ENCODE assay signal across 16 cellular contexts in genomic region chr22:43883719-43884415, GRCh38. TPM values are rescaled to one million over a fixed set of nuclear protein-coding genes. Genes with fewer than 3 reads are reported as not detected.
A peak's percentile ranks its signal among the peaks of the same experiment; 100 is the strongest.
DNase-seq lines count a peak whose midpoint lies in the region; ATAC-seq, FAIRE-seq and TF ChIP-seq lines count a peak whose summit lies in the region.
"Had no signal": no experiment of that assay in that cellular context is flagged by ENCODE, and none has a peak within 500 bp of the region (broad histone marks: within the 10 kb centered on the region; RNA-seq: fewer than 3 reads in every experiment).

No MANE protein-coding gene starts in this region.

- POLR2A ChIA-PET in HEK293 (lab: Yijun Ruan, JAX) (interaction anchor here (0.6 to 1.1 kb wide), 3 partner anchors 62 to 94 kb away, joined by 3 to 5 read pairs (median 4); partner anchors contain the start of gene EFCAB6), A673 (lab: Charles Lee; ENCODE audit: low non-redundant PET) (no interaction called here)

- no peak for TF ChIP-seq POLR2A in erythroblast (IDR thresholded peaks at IDR 0.05; ENCODE audit: low read length)

- TF ChIP-seq CTCF in DOHH2 (IDR thresholded peaks at IDR 0.05; ENCODE audit: low read depth, low read length, poor library complexity, severe bottlenecking) (no peak), HEK293 (tag by site-specific recombination; IDR thresholded peaks at IDR 0.05) (no peak), kidney (IDR thresholded peaks at IDR 0.05; ENCODE audit: borderline replicate concordance, extremely low read depth, insufficient read depth) (no peak), A673 (conservative IDR thresholded peaks at IDR 0.05; ENCODE audit: low read depth, low read length) (no peak)

- H3K27me3 ChIP-seq in DOHH2 (ENCODE audit: control insufficient read depth, low read length) (no peaks in the 10 kb centered on the region), A673 (replicated peaks; ENCODE audit: insufficient read depth, low read depth, low read length, poor library complexity) (peaks cover 16% of the 10 kb centered on the region)
- H3K27me3 ChIP-seq: MG63 had no signal

- H3K4me2 ChIP-seq in DOHH2 (ENCODE audit: low read length): 0 out of 2 replicates have a peak overlapping the region, but pooled peaks have one; percentile 54
- H3K4me2 ChIP-seq: PC-9 had no signal

- no peaks in the 10 kb centered on the region for H3F3A ChIP-seq in DOHH2 (ENCODE audit: control insufficient read depth, insufficient read depth)

- intact Hi-C loops in kidney (cut with DNase I) (no loop called here), sciatic nerve (cut with DNase I) (no loop called here), A673 (cut with micrococcal nuclease; ENCODE audit: unreplicated experiment) (loop anchor here (5.0 kb wide), 1 partner anchor 63 kb away; no protein-coding TSS in a partner anchor)

- peak; percentile 60 for DNase-seq in kidney
- peak; percentile 53 for DNase-seq in sciatic nerve (ENCODE audit: low spot score)
- DNase-seq in A673 (ENCODE audit: low spot score): no peak
- no peak for DNase-seq in erythroblast (lab: John Stamatoyannopoulos, UW)
- no peak for DNase-seq in COLO668 (lab: John Stamatoyannopoulos, UW; ENCODE audit: unreplicated experiment)
- DNase-seq: NCI-H1417 treated with DMSO at 0.1 percent for 48 hours, NCI-H187 had no signal

- H3K4me1 ChIP-seq in DOHH2 (ENCODE audit: control insufficient read depth, low read length) (peaks cover 8% of the 10 kb centered on the region), HEK293 (ENCODE audit: control insufficient read depth, insufficient read depth, low read length) (no peaks in the 10 kb centered on the region), kidney (ENCODE audit: control insufficient read depth in 1 of 2, insufficient read depth in 1 of 2, low read depth in 1 of 2, low read length in 2 of 2) (no peaks in the 10 kb centered on the region), A673 (ENCODE audit: insufficient read depth, low read length, poor library complexity, severe bottlenecking) (no peaks in the 10 kb centered on the region)

- BruUV-seq in A673 (replicated peaks; lab: Mats Ljungman, UMichigan): no TSS peak

- no peaks in the 10 kb centered on the region for H4K20me1 ChIP-seq in DOHH2 (ENCODE audit: control insufficient read depth, insufficient read depth, low read depth, low read length)

- no peaks in the 10 kb centered on the region for H3K9me3 ChIP-seq in DOHH2 (ENCODE audit: control insufficient read depth, insufficient read depth, low read length)
- H3K9me3 ChIP-seq in HEK293 (ENCODE audit: control insufficient read depth, insufficient read depth, low read depth, low read length): no peaks in the 10 kb centered on the region
- no peaks in the 10 kb centered on the region for H3K9me3 ChIP-seq in kidney (ENCODE audit: control insufficient read depth in 1 of 2, low read length in 2 of 2)
- H3K9me3 ChIP-seq in A673 (ENCODE audit: low read depth, low read length, poor library complexity, severe bottlenecking): no peaks in the 10 kb centered on the region

- H3K27ac ChIP-seq in DOHH2 (ENCODE audit: low read depth, low read length): no peak overlapping the region
- H3K27ac ChIP-seq in HEK293 (ENCODE audit: extremely low read depth, low read depth, low read length): no peak overlapping the region
- H3K27ac ChIP-seq in kidney (ENCODE audit: low read depth in 2 of 2, low read length in 2 of 2): no peak overlapping the region
- H3K27ac ChIP-seq in A673 (ENCODE audit: low read depth, low read length, poor library complexity, severe bottlenecking): no peak overlapping the region
- H3K27ac ChIP-seq: GM23248, PC-9, SK-N-MC had no signal

- no peaks in the 10 kb centered on the region for H3K9me2 ChIP-seq in DOHH2 (replicated peaks; ENCODE audit: control insufficient read depth, low read length)

- no peak overlapping the region for H3K9ac ChIP-seq in kidney (ENCODE audit: low read length in 2 of 2)
- H3K9ac ChIP-seq: GM23248 had no signal

- H3K36me3 ChIP-seq in DOHH2 (ENCODE audit: control insufficient read depth, low read length): no peaks in the 10 kb centered on the region
- no peaks in the 10 kb centered on the region for H3K36me3 ChIP-seq in HEK293 (ENCODE audit: control insufficient read depth in 2 of 2, insufficient read depth in 1 of 2, low read length in 2 of 2)
- H3K36me3 ChIP-seq in kidney (ENCODE audit: control insufficient read depth in 1 of 2, insufficient read depth in 2 of 2, low read length in 2 of 2): no peaks in the 10 kb centered on the region
- H3K36me3 ChIP-seq in A673 (ENCODE audit: insufficient read depth, low read length, poor library complexity, severe bottlenecking): no peaks in the 10 kb centered on the region
- H3K36me3 ChIP-seq: MG63 had no signal

- no peak overlapping the region for H3K4me3 ChIP-seq in DOHH2 (ENCODE audit: low read length)
- H3K4me3 ChIP-seq in HEK293 (ENCODE audit: low read depth, low read length): no peak overlapping the region
- no peak overlapping the region for H3K4me3 ChIP-seq in kidney (ENCODE audit: low read length in 2 of 2)
- H3K4me3 ChIP-seq in A673 (ENCODE audit: low read depth, low read length, poor library complexity, severe bottlenecking): no peak overlapping the region
- H3K4me3 ChIP-seq: GM23248, MG63, PC-9, SK-N-MC had no signal

- H3K79me2 ChIP-seq in DOHH2 (ENCODE audit: control insufficient read depth, low read length): no peaks in the 10 kb centered on the region

- FAIRE-seq in kidney (lab: Jason Lieb, UNC): no peak

- ATAC-seq in sciatic nerve: no peak

- CTCF ChIA-PET in HEK293 (lab: Yijun Ruan, JAX): interaction anchor here (0.5 to 4.6 kb wide), 48 partner anchors 7 to 881 kb away, joined by 3 to 109 read pairs (median 5); partner anchors contain the start of genes PNPLA3, PNPLA5 and SULT4A1
- CTCF ChIA-PET in A673 (lab: Charles Lee): interaction anchor here (0.6 to 1.6 kb wide), 6 partner anchors 13 to 680 kb away, joined by 3 to 27 read pairs (median 4); no protein-coding TSS in a partner anchor

TF ChIP-seq in HEK293, 187 proteins besides CTCF, POLR2A, EP300 and RAD21:
- TF ChIP-seq ZNF768 (tag by site-specific recombination; IDR thresholded peaks at IDR 0.05) (peak; percentile 57; the same call in 1 of the 2 replicates), GLIS2 (tag by site-specific recombination; IDR thresholded peaks at IDR 0.05) (no peak), PATZ1 (tag by site-specific recombination; IDR thresholded peaks at IDR 0.05) (no peak)
- TF ChIP-seq, protein P1, sequence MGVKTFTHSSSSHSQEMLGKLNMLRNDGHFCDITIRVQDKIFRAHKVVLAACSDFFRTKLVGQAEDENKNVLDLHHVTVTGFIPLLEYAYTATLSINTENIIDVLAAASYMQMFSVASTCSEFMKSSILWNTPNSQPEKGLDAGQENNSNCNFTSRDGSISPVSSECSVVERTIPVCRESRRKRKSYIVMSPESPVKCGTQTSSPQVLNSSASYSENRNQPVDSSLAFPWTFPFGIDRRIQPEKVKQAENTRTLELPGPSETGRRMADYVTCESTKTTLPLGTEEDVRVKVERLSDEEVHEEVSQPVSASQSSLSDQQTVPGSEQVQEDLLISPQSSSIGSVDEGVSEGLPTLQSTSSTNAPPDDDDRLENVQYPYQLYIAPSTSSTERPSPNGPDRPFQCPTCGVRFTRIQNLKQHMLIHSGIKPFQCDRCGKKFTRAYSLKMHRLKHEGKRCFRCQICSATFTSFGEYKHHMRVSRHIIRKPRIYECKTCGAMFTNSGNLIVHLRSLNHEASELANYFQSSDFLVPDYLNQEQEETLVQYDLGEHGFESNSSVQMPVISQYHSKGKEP (tag by site-specific recombination; IDR thresholded peaks at IDR 0.05): no peak

RNA-seq across cellular contexts. Expression of gene PNPLA5, which starts 7.9 kb away (rescaled TPM):
- not detected for total RNA-seq in kidney
- polyA plus RNA-seq in kidney (ENCODE audit: insufficient read depth, low read depth, low replicate concordance): not detected
- not detected for total RNA-seq in sciatic nerve
- not detected in 2 replicates for total RNA-seq in A673 (2021)
- total RNA-seq: CD4-positive, CD25-positive, alpha-beta regulatory T cell; G401; GM23248; PC-9 had no signal
- polyA plus RNA-seq: BJ; CD4-positive, CD25-positive, alpha-beta regulatory T cell; GM23248 had no signal

RNA-seq across cellular contexts. Expression of gene SULT4A1, which starts 21.6 kb away (rescaled TPM):
- total RNA-seq in kidney: 0.57 TPM
- polyA plus RNA-seq in kidney (ENCODE audit: insufficient read depth, low read depth, low replicate concordance): 0.52 TPM
- total RNA-seq in sciatic nerve: 0.27 TPM
- 0.15 and 0.33 TPM in 2 replicates for total RNA-seq in A673 (2021)
- total RNA-seq: CD4-positive, CD25-positive, alpha-beta regulatory T cell; GM23248 had no signal
- polyA plus RNA-seq: CD4-positive, CD25-positive, alpha-beta regulatory T cell; GM23248 had no signal

RNA-seq across cellular contexts. Expression of gene PNPLA3, which starts 39.7 kb away (rescaled TPM):
- 0.54 TPM for total RNA-seq in kidney
- polyA plus RNA-seq in kidney (ENCODE audit: insufficient read depth, low read depth, low replicate concordance): 1.2 TPM
- total RNA-seq in sciatic nerve: 7.8 TPM
- 11.8 and 15.6 TPM in 2 replicates for total RNA-seq in A673 (2021)
- total RNA-seq: CD4-positive, CD25-positive, alpha-beta regulatory T cell had no signal
- polyA plus RNA-seq: CD4-positive, CD25-positive, alpha-beta regulatory T cell had no signal

Comparison
In these comparisons a context has a peak if more than half of its experiments do, and no peak if none do; other contexts are left out.
1. DNase-seq: peak in kidney (single experiment) and sciatic nerve (single experiment); none in A673 (single experiment), erythroblast (0 of 2) and COLO668 (single experiment).